Comparison of ENCODE assay signal across 14 cellular contexts in genomic region chr18:8960740-8961657, GRCh38.
DNase-seq lines count a peak whose midpoint lies in the region; ATAC-seq lines count a peak whose summit lies in the region.
"Had no signal": no experiment of that assay in that cellular context is flagged by ENCODE, and none has a peak within 500 bp of the region (broad histone marks: within the 10 kb centered on the region; RNA-seq: fewer than 3 reads in every experiment).

No MANE protein-coding gene starts in this region.

- H3K4me1 Mint-ChIP-seq in stimulated activated effector memory CD8-positive, alpha-beta T cell treated with anti-CD3 and anti-CD28 coated beads, Interleukin-12 subunit alpha, Interleukin-12 subunit beta, amount 100 ng/mL, for 72 hours = no peaks in the 10 kb centered on the region
- H3K4me1 Mint-ChIP-seq in stimulated activated naive CD8-positive, alpha-beta T cell treated with anti-CD3 and anti-CD28 coated beads, Interleukin-15, amount 100 ng/mL, for 72 hours = no peaks in the 10 kb centered on the region
- no peaks in the 10 kb centered on the region for H3K4me1 Mint-ChIP-seq in activated CD4-positive, alpha-beta T cell treated with anti-CD3 and anti-CD28 coated beads, Interleukin-2, amount 10 ng/mL, durations not matched to agents 24 days and 14 days
- H3K4me1 Mint-ChIP-seq: central memory CD8-positive, alpha-beta T cell had no signal

- H3K36me3 Mint-ChIP-seq in stimulated activated effector memory CD8-positive, alpha-beta T cell treated with anti-CD3 and anti-CD28 coated beads, Interleukin-12 subunit alpha, Interleukin-12 subunit beta, amount 100 ng/mL, for 72 hours = no peaks in the 10 kb centered on the region
- H3K36me3 Mint-ChIP-seq in activated CD4-positive, alpha-beta T cell treated with anti-CD3 and anti-CD28 coated beads, Interleukin-2, amount 10 ng/mL, durations not matched to agents 24 days and 14 days (ENCODE audit: low read depth) = no peaks in the 10 kb centered on the region
- H3K36me3 Mint-ChIP-seq: memory B cell had no signal

- H3K27ac Mint-ChIP-seq in stimulated activated effector memory CD8-positive, alpha-beta T cell treated with anti-CD3 and anti-CD28 coated beads, Interleukin-12 subunit alpha, Interleukin-12 subunit beta, amount 100 ng/mL, for 72 hours = no peak overlapping the region
- no peak overlapping the region for H3K27ac Mint-ChIP-seq in stimulated activated naive CD8-positive, alpha-beta T cell treated with anti-CD3 and anti-CD28 coated beads, Interleukin-15, amount 100 ng/mL, for 72 hours
- no peak overlapping the region for H3K27ac Mint-ChIP-seq in activated CD4-positive, alpha-beta T cell treated with anti-CD3 and anti-CD28 coated beads, Interleukin-2, amount 10 ng/mL, durations not matched to agents 24 days and 14 days
- H3K27ac Mint-ChIP-seq: memory B cell had no signal

- H3K9me3 Mint-ChIP-seq in stimulated activated effector memory CD8-positive, alpha-beta T cell treated with anti-CD3 and anti-CD28 coated beads, Interleukin-12 subunit alpha, Interleukin-12 subunit beta, amount 100 ng/mL, for 72 hours = no peaks in the 10 kb centered on the region
- H3K9me3 Mint-ChIP-seq in stimulated activated naive CD8-positive, alpha-beta T cell treated with anti-CD3 and anti-CD28 coated beads, Interleukin-15, amount 100 ng/mL, for 72 hours = no peaks in the 10 kb centered on the region
- H3K9me3 Mint-ChIP-seq in activated CD4-positive, alpha-beta T cell treated with anti-CD3 and anti-CD28 coated beads, Interleukin-2, amount 10 ng/mL, durations not matched to agents 24 days and 14 days = no peaks in the 10 kb centered on the region
- H3K9me3 Mint-ChIP-seq: central memory CD8-positive, alpha-beta T cell; memory B cell had no signal

- ATAC-seq in stimulated activated effector memory CD8-positive, alpha-beta T cell treated with anti-CD3 and anti-CD28 coated beads, Interleukin-12 subunit alpha, Interleukin-12 subunit beta, amount 100 ng/mL, for 72 hours = peak; percentile 40
- ATAC-seq in stimulated activated naive CD8-positive, alpha-beta T cell treated with anti-CD3 and anti-CD28 coated beads, Interleukin-15, amount 100 ng/mL, for 72 hours = no peak

- intact Hi-C loops in activated CD4-positive, alpha-beta T cell treated with anti-CD3 and anti-CD28 coated beads, Interleukin-2, amount 10 ng/mL, durations not matched to agents 24 days and 14 days (cut with micrococcal nuclease) = no loop called here

- DNase-seq in HS-5 (ENCODE audit: low read depth) (peak; percentile 34), amniotic epithelial cell (ENCODE audit: low read depth) (peak; percentile 82), hepatic stellate cell (ENCODE audit: low spot score) (peak; percentile 65), SIG-M5 treated with dmso at 0.1 percent for 504 hours (lab: John Stamatoyannopoulos, UW; ENCODE audit: unreplicated experiment) (no peak), KBM-7 (no peak)
- no peak for DNase-seq in stimulated activated effector memory CD8-positive, alpha-beta T cell treated with anti-CD3 and anti-CD28 coated beads, Interleukin-12 subunit alpha, Interleukin-12 subunit beta, amount 100 ng/mL, for 72 hours (ENCODE audit: low spot score in 2 of 2)
- DNase-seq in stimulated activated naive CD8-positive, alpha-beta T cell treated with anti-CD3 and anti-CD28 coated beads, Interleukin-15, amount 100 ng/mL, for 72 hours = no peak
- DNase-seq in activated CD4-positive, alpha-beta T cell treated with anti-CD3 and anti-CD28 coated beads, Interleukin-2, amount 10 ng/mL, durations not matched to agents 24 days and 14 days = no peak
- DNase-seq: DMS53, MV-4-11, NCI-H510A treated with DMSO at 0.1 percent for 48 hours, SIG-M5 had no signal

- H3K27me3 Mint-ChIP-seq in stimulated activated naive CD8-positive, alpha-beta T cell treated with anti-CD3 and anti-CD28 coated beads, Interleukin-15, amount 100 ng/mL, for 72 hours = no peaks in the 10 kb centered on the region
- H3K27me3 Mint-ChIP-seq in activated CD4-positive, alpha-beta T cell treated with anti-CD3 and anti-CD28 coated beads, Interleukin-2, amount 10 ng/mL, durations not matched to agents 24 days and 14 days = peaks cover 7% of the 10 kb centered on the region
- H3K27me3 Mint-ChIP-seq: memory B cell had no signal

- no peak overlapping the region for H3K4me3 Mint-ChIP-seq in stimulated activated effector memory CD8-positive, alpha-beta T cell treated with anti-CD3 and anti-CD28 coated beads, Interleukin-12 subunit alpha, Interleukin-12 subunit beta, amount 100 ng/mL, for 72 hours
- no peak overlapping the region for H3K4me3 Mint-ChIP-seq in stimulated activated naive CD8-positive, alpha-beta T cell treated with anti-CD3 and anti-CD28 coated beads, Interleukin-15, amount 100 ng/mL, for 72 hours
- no peak overlapping the region for H3K4me3 Mint-ChIP-seq in activated CD4-positive, alpha-beta T cell treated with anti-CD3 and anti-CD28 coated beads, Interleukin-2, amount 10 ng/mL, durations not matched to agents 24 days and 14 days
- H3K4me3 Mint-ChIP-seq: central memory CD8-positive, alpha-beta T cell; memory B cell had no signal

- in situ Hi-C loops in KBM-7 (cut with MboI; ENCODE audit: low pct_unique_long_range_greater_than_20kb, low sequenced_read_pairs) = no loop called here

Comparison
In these comparisons a context has a peak if more than half of its experiments do, and no peak if none do; other contexts are left out.
1. DNase-seq: peak in HS-5 (single experiment), amniotic epithelial cell (single experiment) and hepatic stellate cell (single experiment); none in stimulated activated effector memory CD8-positive, alpha-beta T cell treated with anti-CD3 and anti-CD28 coated beads, Interleukin-12 subunit alpha, Interleukin-12 subunit beta, amount 100 ng/mL, for 72 hours (0 of 2), SIG-M5 treated with dmso at 0.1 percent for 504 hours (single experiment), KBM-7 (single experiment), stimulated activated naive CD8-positive, alpha-beta T cell treated with anti-CD3 and anti-CD28 coated beads, Interleukin-15, amount 100 ng/mL, for 72 hours (0 of 2) and activated CD4-positive, alpha-beta T cell treated with anti-CD3 and anti-CD28 coated beads, Interleukin-2, amount 10 ng/mL, durations not matched to agents 24 days and 14 days (single experiment).